1 cellular context compared by ENCODE assay signal in genomic region chr1:166705376-166706289, GRCh38.
TF ChIP-seq lines count a peak whose summit lies in the region.

No MANE protein-coding gene starts in this region.

TF ChIP-seq in K562, 482 proteins besides CTCF, POLR2A, EP300 and RAD21 (continued from another document and continues in another):
- peak; percentile 54; the same call in 1 of the 2 replicates for TF ChIP-seq CREB3L1 (IDR thresholded peaks at IDR 0.05; ENCODE audit: borderline replicate concordance, low read depth)
- TF ChIP-seq SMARCC2 (IDR thresholded peaks at IDR 0.05; ENCODE audit: low read depth): peak; percentile 100
- TF ChIP-seq BHLHE40 (IDR thresholded peaks at IDR 0.05; ENCODE audit: low read length): peak; percentile 75
- TF ChIP-seq, protein P1, sequence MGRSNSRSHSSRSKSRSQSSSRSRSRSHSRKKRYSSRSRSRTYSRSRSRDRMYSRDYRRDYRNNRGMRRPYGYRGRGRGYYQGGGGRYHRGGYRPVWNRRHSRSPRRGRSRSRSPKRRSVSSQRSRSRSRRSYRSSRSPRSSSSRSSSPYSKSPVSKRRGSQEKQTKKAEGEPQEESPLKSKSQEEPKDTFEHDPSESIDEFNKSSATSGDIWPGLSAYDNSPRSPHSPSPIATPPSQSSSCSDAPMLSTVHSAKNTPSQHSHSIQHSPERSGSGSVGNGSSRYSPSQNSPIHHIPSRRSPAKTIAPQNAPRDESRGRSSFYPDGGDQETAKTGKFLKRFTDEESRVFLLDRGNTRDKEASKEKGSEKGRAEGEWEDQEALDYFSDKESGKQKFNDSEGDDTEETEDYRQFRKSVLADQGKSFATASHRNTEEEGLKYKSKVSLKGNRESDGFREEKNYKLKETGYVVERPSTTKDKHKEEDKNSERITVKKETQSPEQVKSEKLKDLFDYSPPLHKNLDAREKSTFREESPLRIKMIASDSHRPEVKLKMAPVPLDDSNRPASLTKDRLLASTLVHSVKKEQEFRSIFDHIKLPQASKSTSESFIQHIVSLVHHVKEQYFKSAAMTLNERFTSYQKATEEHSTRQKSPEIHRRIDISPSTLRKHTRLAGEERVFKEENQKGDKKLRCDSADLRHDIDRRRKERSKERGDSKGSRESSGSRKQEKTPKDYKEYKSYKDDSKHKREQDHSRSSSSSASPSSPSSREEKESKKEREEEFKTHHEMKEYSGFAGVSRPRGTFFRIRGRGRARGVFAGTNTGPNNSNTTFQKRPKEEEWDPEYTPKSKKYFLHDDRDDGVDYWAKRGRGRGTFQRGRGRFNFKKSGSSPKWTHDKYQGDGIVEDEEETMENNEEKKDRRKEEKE (IDR thresholded peaks at IDR 0.05; ENCODE audit: borderline replicate concordance in 1 of 2, control insufficient read depth in 1 of 2, low read depth in 2 of 2, low read length in 1 of 2): peak in 1 of 2 experiments; percentile 41; a peak in 1 of 4 replicates
- TF ChIP-seq, protein P2, sequence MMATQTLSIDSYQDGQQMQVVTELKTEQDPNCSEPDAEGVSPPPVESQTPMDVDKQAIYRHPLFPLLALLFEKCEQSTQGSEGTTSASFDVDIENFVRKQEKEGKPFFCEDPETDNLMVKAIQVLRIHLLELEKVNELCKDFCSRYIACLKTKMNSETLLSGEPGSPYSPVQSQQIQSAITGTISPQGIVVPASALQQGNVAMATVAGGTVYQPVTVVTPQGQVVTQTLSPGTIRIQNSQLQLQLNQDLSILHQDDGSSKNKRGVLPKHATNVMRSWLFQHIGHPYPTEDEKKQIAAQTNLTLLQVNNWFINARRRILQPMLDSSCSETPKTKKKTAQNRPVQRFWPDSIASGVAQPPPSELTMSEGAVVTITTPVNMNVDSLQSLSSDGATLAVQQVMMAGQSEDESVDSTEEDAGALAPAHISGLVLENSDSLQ (IDR thresholded peaks at IDR 0.05): peak; percentile 93
- peak; percentile 61 for TF ChIP-seq TAF9B (IDR thresholded peaks at IDR 0.05; ENCODE audit: partially characterized antibody)
- TF ChIP-seq ZBTB2 (IDR thresholded peaks at IDR 0.05): peak; percentile 81; the same call in 1 of the 2 replicates
- TF ChIP-seq, protein P3, sequence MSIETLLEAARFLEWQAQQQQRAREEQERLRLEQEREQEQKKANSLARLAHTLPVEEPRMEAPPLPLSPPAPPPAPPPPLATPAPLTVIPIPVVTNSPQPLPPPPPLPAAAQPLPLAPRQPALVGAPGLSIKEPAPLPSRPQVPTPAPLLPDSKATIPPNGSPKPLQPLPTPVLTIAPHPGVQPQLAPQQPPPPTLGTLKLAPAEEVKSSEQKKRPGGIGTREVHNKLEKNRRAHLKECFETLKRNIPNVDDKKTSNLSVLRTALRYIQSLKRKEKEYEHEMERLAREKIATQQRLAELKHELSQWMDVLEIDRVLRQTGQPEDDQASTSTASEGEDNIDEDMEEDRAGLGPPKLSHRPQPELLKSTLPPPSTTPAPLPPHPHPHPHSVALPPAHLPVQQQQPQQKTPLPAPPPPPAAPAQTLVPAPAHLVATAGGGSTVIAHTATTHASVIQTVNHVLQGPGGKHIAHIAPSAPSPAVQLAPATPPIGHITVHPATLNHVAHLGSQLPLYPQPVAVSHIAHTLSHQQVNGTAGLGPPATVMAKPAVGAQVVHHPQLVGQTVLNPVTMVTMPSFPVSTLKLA (conservative IDR thresholded peaks at IDR 0.05): peak; percentile 23 to 74; a peak in 3 of 4 replicates
- TF ChIP-seq, protein P4, sequence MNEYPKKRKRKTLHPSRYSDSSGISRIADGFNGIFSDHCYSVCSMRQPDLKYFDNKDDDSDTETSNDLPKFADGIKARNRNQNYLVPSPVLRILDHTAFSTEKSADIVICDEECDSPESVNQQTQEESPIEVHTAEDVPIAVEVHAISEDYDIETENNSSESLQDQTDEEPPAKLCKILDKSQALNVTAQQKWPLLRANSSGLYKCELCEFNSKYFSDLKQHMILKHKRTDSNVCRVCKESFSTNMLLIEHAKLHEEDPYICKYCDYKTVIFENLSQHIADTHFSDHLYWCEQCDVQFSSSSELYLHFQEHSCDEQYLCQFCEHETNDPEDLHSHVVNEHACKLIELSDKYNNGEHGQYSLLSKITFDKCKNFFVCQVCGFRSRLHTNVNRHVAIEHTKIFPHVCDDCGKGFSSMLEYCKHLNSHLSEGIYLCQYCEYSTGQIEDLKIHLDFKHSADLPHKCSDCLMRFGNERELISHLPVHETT (CRISPR knock-in tag; conservative IDR thresholded peaks at IDR 0.05 in 1 of 2, IDR thresholded peaks at IDR 0.05 in 1 of 2): peak in 1 of 2 experiments; percentile 95; a peak in 2 of 4 replicates
- TF ChIP-seq ZNF589 (CRISPR knock-in tag; IDR thresholded peaks at IDR 0.05; ENCODE audit: low read depth): peak; percentile 94
- TF ChIP-seq ZNF511 (CRISPR knock-in tag; IDR thresholded peaks at IDR 0.05): no peak
- TF ChIP-seq NR2C2 (CRISPR knock-in tag; IDR thresholded peaks at IDR 0.05): no peak
- peak; percentile 49; the same call in 1 of the 2 replicates for TF ChIP-seq NR2C2 (tag; IDR thresholded peaks at IDR 0.05)
- TF ChIP-seq SMARCA4 (IDR thresholded peaks at IDR 0.05): peak; percentile 100
- TF ChIP-seq RBM34 (IDR thresholded peaks at IDR 0.05; ENCODE audit: borderline replicate concordance, insufficient read depth, low read length): no peak
- 0 out of 2 replicates have a peak, but pooled peaks have one; percentile 18 for TF ChIP-seq THRAP3 (IDR thresholded peaks at IDR 0.05; ENCODE audit: borderline replicate concordance)
- TF ChIP-seq MTA2 (IDR thresholded peaks at IDR 0.05; ENCODE audit: low read depth): peak; percentile 100
- peak; percentile 17; the same call in 1 of the 2 replicates for TF ChIP-seq TFAP4 (CRISPR knock-in tag; IDR thresholded peaks at IDR 0.05; ENCODE audit: borderline replicate concordance)
- 0 out of 2 replicates have a peak, but pooled peaks have one; percentile 35 for TF ChIP-seq KLF6 (CRISPR knock-in tag; IDR thresholded peaks at IDR 0.05; ENCODE audit: borderline replicate concordance)
- TF ChIP-seq ARID1B (IDR thresholded peaks at IDR 0.05): peak; percentile 100
- no peak for TF ChIP-seq JUNB (CRISPR knock-in tag; conservative IDR thresholded peaks at IDR 0.05)
- TF ChIP-seq, protein P5, sequence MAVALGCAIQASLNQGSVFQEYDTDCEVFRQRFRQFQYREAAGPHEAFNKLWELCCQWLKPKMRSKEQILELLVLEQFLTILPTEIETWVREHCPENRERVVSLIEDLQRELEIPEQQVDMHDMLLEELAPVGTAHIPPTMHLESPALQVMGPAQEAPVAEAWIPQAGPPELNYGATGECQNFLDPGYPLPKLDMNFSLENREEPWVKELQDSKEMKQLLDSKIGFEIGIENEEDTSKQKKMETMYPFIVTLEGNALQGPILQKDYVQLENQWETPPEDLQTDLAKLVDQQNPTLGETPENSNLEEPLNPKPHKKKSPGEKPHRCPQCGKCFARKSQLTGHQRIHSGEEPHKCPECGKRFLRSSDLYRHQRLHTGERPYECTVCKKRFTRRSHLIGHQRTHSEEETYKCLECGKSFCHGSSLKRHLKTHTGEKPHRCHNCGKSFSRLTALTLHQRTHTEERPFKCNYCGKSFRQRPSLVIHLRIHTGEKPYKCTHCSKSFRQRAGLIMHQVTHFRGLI (CRISPR knock-in tag; IDR thresholded peaks at IDR 0.05): 0 out of 2 replicates have a peak, but pooled peaks have one; percentile 6
- TF ChIP-seq MECOM (CRISPR knock-in tag; IDR thresholded peaks at IDR 0.05): peak; percentile 93
- no peak for TF ChIP-seq ZNF354B (CRISPR knock-in tag; IDR thresholded peaks at IDR 0.05)
- TF ChIP-seq ZNF280A (IDR thresholded peaks at IDR 0.05; ENCODE audit: low read depth, partially characterized antibody): no peak
- TF ChIP-seq ZNF184 (CRISPR knock-in tag; IDR thresholded peaks at IDR 0.05): no peak
- TF ChIP-seq ZNF668 (CRISPR knock-in tag; IDR thresholded peaks at IDR 0.05): 0 out of 2 replicates have a peak, but pooled peaks have one; percentile 18
- TF ChIP-seq DIDO1 (tag; IDR thresholded peaks at IDR 0.05; ENCODE audit: low read depth): no peak
- TF ChIP-seq PHB2 (IDR thresholded peaks at IDR 0.05; ENCODE audit: low read depth): peak; percentile 99
- peak; percentile 85 for TF ChIP-seq CREM (IDR thresholded peaks at IDR 0.05; ENCODE audit: low read depth)
- TF ChIP-seq RBBP5 (IDR thresholded peaks at IDR 0.05; ENCODE audit: borderline replicate concordance, insufficient read depth, low read length, poor library complexity, severe bottlenecking): peak; percentile 79
- peak; percentile 70; the same call in 1 of the 2 replicates for TF ChIP-seq DDX20 (tag; IDR thresholded peaks at IDR 0.05; ENCODE audit: low read depth)
- no peak for TF ChIP-seq CSDE1 (IDR thresholded peaks at IDR 0.05)
- peak; percentile 66; the same call in 1 of the 2 replicates for TF ChIP-seq ZNF311 (CRISPR knock-in tag; IDR thresholded peaks at IDR 0.05)
- peak; percentile 98 for TF ChIP-seq NCOA4 (IDR thresholded peaks at IDR 0.05; ENCODE audit: partially characterized antibody)
- peak; percentile 100 for TF ChIP-seq CBFA2T2 (conservative IDR thresholded peaks at IDR 0.05)
- TF ChIP-seq TAL1 (IDR thresholded peaks at IDR 0.05): peak; percentile 100
- TF ChIP-seq, protein P6, sequence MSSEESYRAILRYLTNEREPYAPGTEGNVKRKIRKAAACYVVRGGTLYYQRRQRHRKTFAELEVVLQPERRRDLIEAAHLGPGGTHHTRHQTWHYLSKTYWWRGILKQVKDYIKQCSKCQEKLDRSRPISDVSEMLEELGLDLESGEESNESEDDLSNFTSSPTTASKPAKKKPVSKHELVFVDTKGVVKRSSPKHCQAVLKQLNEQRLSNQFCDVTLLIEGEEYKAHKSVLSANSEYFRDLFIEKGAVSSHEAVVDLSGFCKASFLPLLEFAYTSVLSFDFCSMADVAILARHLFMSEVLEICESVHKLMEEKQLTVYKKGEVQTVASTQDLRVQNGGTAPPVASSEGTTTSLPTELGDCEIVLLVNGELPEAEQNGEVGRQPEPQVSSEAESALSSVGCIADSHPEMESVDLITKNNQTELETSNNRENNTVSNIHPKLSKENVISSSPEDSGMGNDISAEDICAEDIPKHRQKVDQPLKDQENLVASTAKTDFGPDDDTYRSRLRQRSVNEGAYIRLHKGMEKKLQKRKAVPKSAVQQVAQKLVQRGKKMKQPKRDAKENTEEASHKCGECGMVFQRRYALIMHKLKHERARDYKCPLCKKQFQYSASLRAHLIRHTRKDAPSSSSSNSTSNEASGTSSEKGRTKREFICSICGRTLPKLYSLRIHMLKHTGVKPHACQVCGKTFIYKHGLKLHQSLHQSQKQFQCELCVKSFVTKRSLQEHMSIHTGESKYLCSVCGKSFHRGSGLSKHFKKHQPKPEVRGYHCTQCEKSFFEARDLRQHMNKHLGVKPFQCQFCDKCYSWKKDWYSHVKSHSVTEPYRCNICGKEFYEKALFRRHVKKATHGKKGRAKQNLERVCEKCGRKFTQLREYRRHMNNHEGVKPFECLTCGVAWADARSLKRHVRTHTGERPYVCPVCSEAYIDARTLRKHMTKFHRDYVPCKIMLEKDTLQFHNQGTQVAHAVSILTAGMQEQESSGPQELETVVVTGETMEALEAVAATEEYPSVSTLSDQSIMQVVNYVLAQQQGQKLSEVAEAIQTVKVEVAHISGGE (CRISPR knock-in tag; IDR thresholded peaks at IDR 0.05): peak in 1 of 3 experiments; percentile 87; a peak in 2 of 6 replicates
- peak; percentile 51 for TF ChIP-seq EP400 (IDR thresholded peaks at IDR 0.05)
- no peak for TF ChIP-seq PPARD (CRISPR knock-in tag; IDR thresholded peaks at IDR 0.05)
- TF ChIP-seq CREB1 (IDR thresholded peaks at IDR 0.05): peak; percentile 87
- no peak for TF ChIP-seq CREB1 (CRISPR knock-in tag; IDR thresholded peaks at IDR 0.05)
- peak; percentile 94 for TF ChIP-seq HES1 (IDR thresholded peaks at IDR 0.05; ENCODE audit: low read depth)
- TF ChIP-seq RFX1 (IDR thresholded peaks at IDR 0.05): no peak
- TF ChIP-seq ZKSCAN8 (CRISPR knock-in tag; IDR thresholded peaks at IDR 0.05): no peak; the same call in 1 of the 2 replicates
